22 cellular contexts compared by ENCODE assay signal in genomic region chr22:27204280-27204679, GRCh38.
"Had no signal": no experiment of that assay in that cellular context is flagged by ENCODE, and none has a peak within 500 bp of the region (broad histone marks: within the 10 kb centered on the region; RNA-seq: fewer than 3 reads in every experiment).

No MANE protein-coding gene starts in this region.

- H3K27me3 ChIP-seq: right lobe of liver, tibial nerve, upper lobe of right lung, uterus had no signal

- H3K36me3 Mint-ChIP-seq: immature natural killer cell; stimulated activated naive B cell treated with anti-CD40 and anti-IgM and Interleukin-4, amounts not matched to agents 10 μg/mL and 1 μg/mL and 100 μg/mL, for 72 hours had no signal

- H3K27ac Mint-ChIP-seq: immature natural killer cell; naive thymus-derived CD8-positive, alpha-beta T cell; progenitor cell of endocrine pancreas; stimulated activated naive B cell treated with anti-CD40 and anti-IgM and Interleukin-4, amounts not matched to agents 10 μg/mL and 1 μg/mL and 100 μg/mL, for 72 hours; stimulated activated naive CD8-positive, alpha-beta T cell treated with anti-CD3 and anti-CD28 coated beads, Interleukin-15, Interleukin-2, amounts not matched to agents 100 ng/mL and 50 ng/mL, for 24 hours had no signal

- H2AFZ ChIP-seq: parathyroid adenoma had no signal

- H3K9ac ChIP-seq: parathyroid adenoma had no signal

- H3K4me3 Mint-ChIP-seq: immature natural killer cell; naive thymus-derived CD8-positive, alpha-beta T cell; stimulated activated naive B cell treated with anti-CD40 and anti-IgM and Interleukin-4, amounts not matched to agents 10 μg/mL and 1 μg/mL and 100 μg/mL, for 72 hours; stimulated activated naive CD8-positive, alpha-beta T cell treated with anti-CD3 and anti-CD28 coated beads, Interleukin-15, Interleukin-2, amounts not matched to agents 100 ng/mL and 50 ng/mL, for 24 hours had no signal

- H3K9me3 Mint-ChIP-seq: immature natural killer cell; stimulated activated naive B cell treated with anti-CD40 and anti-IgM and Interleukin-4, amounts not matched to agents 10 μg/mL and 1 μg/mL and 100 μg/mL, for 72 hours; stimulated activated naive CD8-positive, alpha-beta T cell treated with anti-CD3 and anti-CD28 coated beads, Interleukin-15, Interleukin-2, amounts not matched to agents 100 ng/mL and 50 ng/mL, for 24 hours had no signal

- H3K36me3 ChIP-seq: neutrophil, right lobe of liver, thoracic aorta, tibial nerve, upper lobe of right lung, uterus had no signal

- H3K4me3 ChIP-seq: dorsolateral prefrontal cortex, right lobe of liver, thoracic aorta, tibial nerve, upper lobe of right lung, uterus had no signal

- H3K4me1 ChIP-seq: parathyroid adenoma, right lobe of liver, upper lobe of right lung, uterus had no signal

- ATAC-seq: naive thymus-derived CD8-positive, alpha-beta T cell; right lobe of liver; stimulated activated naive B cell treated with anti-CD40 and anti-IgM and Interleukin-4, amounts not matched to agents 10 μg/mL and 1 μg/mL and 100 μg/mL, for 72 hours; upper lobe of right lung had no signal

- H3K27ac ChIP-seq: dorsolateral prefrontal cortex, neutrophil, parathyroid adenoma, right lobe of liver, thoracic aorta, tibial nerve, upper lobe of right lung, uterus had no signal

- H3K9me3 ChIP-seq: neutrophil, right lobe of liver, thoracic aorta, tibial nerve, upper lobe of right lung, uterus had no signal

- H3K4me1 Mint-ChIP-seq: immature natural killer cell; stimulated activated naive B cell treated with anti-CD40 and anti-IgM and Interleukin-4, amounts not matched to agents 10 μg/mL and 1 μg/mL and 100 μg/mL, for 72 hours had no signal

- FAIRE-seq: colon, frontal cortex, keratinocyte, small intestine had no signal

- DNase-seq: dorsolateral prefrontal cortex; effector CD4-positive, alpha-beta T cell; hypothalamus; immature natural killer cell; mesendoderm; naive thymus-derived CD8-positive, alpha-beta T cell; right lobe of liver; small intestine; stimulated activated CD4-positive, alpha-beta T cell treated with anti-CD3 and anti-CD28 coated beads, Interleukin-15, amount 100 ng/mL, for 24 hours; stimulated activated CD4-positive, alpha-beta T cell treated with anti-CD3 and anti-CD28 coated beads, Interleukin-2, amount 100 ng/mL, for 48 hours; stimulated activated naive B cell treated with anti-CD40 and anti-IgM and Interleukin-4, amounts not matched to agents 10 μg/mL and 1 μg/mL and 100 μg/mL, for 72 hours; upper lobe of right lung; uterus had no signal
